ENCODE assay signal across 20 cellular contexts in genomic region chr9:6960777-6961176, GRCh38.
A peak's percentile ranks its signal among the peaks of the same experiment; 100 is the strongest.
DNase-seq lines count a peak whose midpoint lies in the region; ATAC-seq and TF ChIP-seq lines count a peak whose summit lies in the region.
"Had no signal": no experiment of that assay in that cellular context is flagged by ENCODE, and none has a peak within 500 bp of the region (broad histone marks: within the 10 kb centered on the region; RNA-seq: fewer than 3 reads in every experiment).

No MANE protein-coding gene starts in this region.

- H3K27ac ChIP-seq in mesenchymal stem cell (ENCODE audit: low read length, poor library complexity, severe bottlenecking) (no peak overlapping the region), suprapubic skin (no peak overlapping the region)
- H3K27ac ChIP-seq: ascending aorta; BLaER1 treated with 17β-estradiol and CSF1 and Interleukin-3, amounts not matched to agents 10 nM and 100 nM; epithelial cell of prostate; neutrophil; sigmoid colon; SK-N-MC; tibial nerve had no signal

- H2BK12ac ChIP-seq in mesenchymal stem cell (ENCODE audit: low read length in 2 of 2) = no peak overlapping the region

- peaks cover 15% of the 10 kb centered on the region for H3K79me1 ChIP-seq in mesenchymal stem cell (replicated peaks; ENCODE audit: low read length, poor library complexity, severe bottlenecking)

- peak overlapping the region in 1 of 2 experiments; percentile 55 for H3K14ac ChIP-seq in mesenchymal stem cell (ENCODE audit: low read length in 2 of 2)

- ATAC-seq in GM18907 (IDR thresholded peaks at IDR 0.05; ENCODE audit: unreplicated experiment) (peak; percentile 88), GM21619 (IDR thresholded peaks at IDR 0.05; ENCODE audit: unreplicated experiment) (peak; percentile 57), HG03135 (IDR thresholded peaks at IDR 0.05; ENCODE audit: unreplicated experiment) (peak; percentile 91), left lobe of liver (no peak)
- ATAC-seq: activated CD8-positive, alpha-beta T cell treated with anti-CD3 and anti-CD28 coated beads, Interleukin-2, amount 10 ng/mL, durations not matched to agents 7 days and 5 days had no signal

- H3K9me3 ChIP-seq in mesenchymal stem cell (ENCODE audit: control insufficient read depth, low read length) (no peaks in the 10 kb centered on the region), suprapubic skin (no peaks in the 10 kb centered on the region)
- H3K9me3 ChIP-seq: ascending aorta, neutrophil, sigmoid colon, tibial nerve had no signal

- H3K4me1 ChIP-seq in mesenchymal stem cell (ENCODE audit: control insufficient read depth, insufficient read depth, low read depth, low read length) (no peaks in the 10 kb centered on the region), suprapubic skin (peaks cover 2% of the 10 kb centered on the region)
- H3K4me1 ChIP-seq: ascending aorta, sigmoid colon had no signal

- no peak overlapping the region for H2BK120ac ChIP-seq in mesenchymal stem cell (ENCODE audit: low read depth, low read length)

- H3K4me2 ChIP-seq in mesenchymal stem cell (ENCODE audit: low read length, poor library complexity, severe bottlenecking) = no peak overlapping the region

- no peak overlapping the region for H2BK15ac ChIP-seq in mesenchymal stem cell (ENCODE audit: low read depth, poor library complexity, severe bottlenecking)

- no peak for TF ChIP-seq EP300 in suprapubic skin (IDR thresholded peaks at IDR 0.05)

- H4K91ac ChIP-seq in mesenchymal stem cell (ENCODE audit: low read length) = no peak overlapping the region

- H2AFZ ChIP-seq in mesenchymal stem cell (ENCODE audit: low read depth, low read length) = no peak overlapping the region

- DNase-seq in mesenchymal stem cell (no peak), suprapubic skin (ENCODE audit: low spot score in 2 of 2) (no peak), left lobe of liver (ENCODE audit: low spot score) (no peak), activated gamma-delta T cell (lab: John Stamatoyannopoulos, UW) (no peak)
- DNase-seq: activated CD8-positive, alpha-beta T cell treated with anti-CD3 and anti-CD28 coated beads, Interleukin-2, amount 10 ng/mL, durations not matched to agents 7 days and 5 days; activated effector memory CD4-positive, alpha-beta T cell treated with Interleukin-2 at 50 U/mL for 16 hours; DND-41; KBM-7; NCI-H1436 treated with DMSO at 0.1 percent for 48 hours; sigmoid colon; stimulated activated CD4-positive, alpha-beta T cell treated with anti-CD3 and anti-CD28 coated beads, Interleukin-2, amount 100 ng/mL, for 48 hours had no signal

- no peaks in the 10 kb centered on the region for H3K27me3 ChIP-seq in mesenchymal stem cell (ENCODE audit: control insufficient read depth in 1 of 2, insufficient read depth in 1 of 2, low read length in 2 of 2)
- H3K27me3 ChIP-seq in suprapubic skin = no peaks in the 10 kb centered on the region
- H3K27me3 ChIP-seq: ascending aorta; BLaER1 treated with 17β-estradiol and CSF1 and Interleukin-3, amounts not matched to agents 10 nM and 100 nM; neutrophil; sigmoid colon; tibial nerve had no signal

- H3K4me3 ChIP-seq in mesenchymal stem cell (ENCODE audit: insufficient read depth in 1 of 2, low read depth in 1 of 2, low read length in 2 of 2) = no peak overlapping the region
- no peak overlapping the region for H3K4me3 ChIP-seq in suprapubic skin
- H3K4me3 ChIP-seq: ascending aorta; BLaER1 treated with 17β-estradiol and CSF1 and Interleukin-3, amounts not matched to agents 10 nM and 100 nM; sigmoid colon; SK-N-MC; tibial nerve had no signal

- no peak for TF ChIP-seq POLR2A in suprapubic skin (IDR thresholded peaks at IDR 0.05)

- TF ChIP-seq CTCF in suprapubic skin (IDR thresholded peaks at IDR 0.05) = no peak

- no peak overlapping the region for H3K4ac ChIP-seq in mesenchymal stem cell (ENCODE audit: low read depth in 1 of 2, low read length in 2 of 2)

- H3K23ac ChIP-seq in mesenchymal stem cell (ENCODE audit: low read length in 2 of 2) = no peak overlapping the region

- H2BK5ac ChIP-seq in mesenchymal stem cell (ENCODE audit: low read depth, low read length, poor library complexity, severe bottlenecking) = no peak overlapping the region

- peak overlapping the region in 1 of 2 experiments; percentile 14 for H3K18ac ChIP-seq in mesenchymal stem cell (ENCODE audit: low read depth in 1 of 2, low read length in 2 of 2)

- peaks cover 0 to 7% of the 10 kb centered on the region in 2 experiments for H3K36me3 ChIP-seq in mesenchymal stem cell (ENCODE audit: control insufficient read depth in 1 of 2, insufficient read depth in 2 of 2, low read depth in 1 of 2, low read length in 2 of 2)
- H3K36me3 ChIP-seq in suprapubic skin = peaks cover 8% of the 10 kb centered on the region
- H3K36me3 ChIP-seq: neutrophil, sigmoid colon had no signal

- H2AK5ac ChIP-seq in mesenchymal stem cell (ENCODE audit: low read length, severe bottlenecking) = no peak overlapping the region

- no peak overlapping the region for H3K9ac ChIP-seq in mesenchymal stem cell (ENCODE audit: low read length)
- H3K9ac ChIP-seq: BLaER1 treated with 17β-estradiol and CSF1 and Interleukin-3, amounts not matched to agents 10 nM and 100 nM had no signal

- H4K8ac ChIP-seq in mesenchymal stem cell (ENCODE audit: low read length) = peak overlapping the region; percentile 69

- WGBS in mesenchymal stem cell = 87% methylated on average over 3 of the region's 3 CpGs
- WGBS in suprapubic skin = 93% methylated on average over 3 of the region's 3 CpGs
